Comparison of ENCODE assay signal across 20 cellular contexts in the genomic region with DNA sequence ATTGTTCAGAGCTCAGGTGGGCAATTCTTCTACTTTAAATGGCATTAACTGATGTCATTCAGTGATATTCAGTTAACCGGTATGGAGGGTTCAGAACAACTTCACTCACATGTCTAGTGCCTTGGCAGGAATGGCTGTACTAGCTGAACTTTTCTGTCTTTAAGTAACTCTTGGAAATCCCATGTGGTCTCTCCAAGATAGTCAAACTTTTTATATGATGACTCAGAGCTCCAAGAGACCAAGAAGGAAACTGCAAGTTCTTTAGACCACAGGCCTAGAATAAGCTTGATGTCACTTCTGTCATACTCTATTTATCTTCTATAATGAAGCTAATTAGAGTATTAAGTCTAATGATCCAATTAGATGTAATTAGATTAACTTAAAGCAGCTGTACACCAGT. TPM values are rescaled to one million over a fixed set of nuclear protein-coding genes. Genes with fewer than 3 reads are reported as not detected.
DNase-seq lines count a peak whose midpoint lies in the region; ATAC-seq and TF ChIP-seq lines count a peak whose summit lies in the region.
"Had no signal": no experiment of that assay in that cellular context is flagged by ENCODE, and none has a peak within 500 bp of the region (broad histone marks: within the 10 kb centered on the region; RNA-seq: fewer than 3 reads in every experiment).

No MANE protein-coding gene starts in this region.

- H2AFZ ChIP-seq in mesenchymal stem cell (ENCODE audit: low read depth, low read length), result no peak overlapping the region

- no peak overlapping the region for H2BK120ac ChIP-seq in mesenchymal stem cell (ENCODE audit: low read depth, low read length)

- H4K8ac ChIP-seq in mesenchymal stem cell (ENCODE audit: low read length), result no peak overlapping the region

- no peak overlapping the region for H3K18ac ChIP-seq in mesenchymal stem cell (ENCODE audit: low read depth in 1 of 2, low read length in 2 of 2)

- H3K27ac ChIP-seq in brain microvascular endothelial cell (no peak overlapping the region), mesenchymal stem cell (ENCODE audit: low read length, poor library complexity, severe bottlenecking) (no peak overlapping the region)
- H3K27ac ChIP-seq: BLaER1, colonic mucosa, heart left ventricle, tibial nerve had no signal

- H3K9me3 ChIP-seq in mesenchymal stem cell (ENCODE audit: control insufficient read depth, low read length), result peaks cover 11% of the 10 kb centered on the region
- H3K9me3 ChIP-seq: colonic mucosa, heart left ventricle, tibial nerve had no signal

- H4K91ac ChIP-seq in mesenchymal stem cell (ENCODE audit: low read length), result no peak overlapping the region

- no peak overlapping the region for H3K4me2 ChIP-seq in mesenchymal stem cell (ENCODE audit: low read length, poor library complexity, severe bottlenecking)
- H3K4me2 ChIP-seq: BLaER1 had no signal

- TF ChIP-seq CTCF in brain microvascular endothelial cell (IDR thresholded peaks at IDR 0.05; ENCODE audit: low read depth, low read length, missing control alignments), result no peak

- H3K4me3 ChIP-seq in brain microvascular endothelial cell (ENCODE audit: low read depth, low read length) (no peak overlapping the region), mesenchymal stem cell (ENCODE audit: insufficient read depth in 1 of 2, low read depth in 1 of 2, low read length in 2 of 2) (no peak overlapping the region)
- H3K4me3 ChIP-seq: BLaER1, colonic mucosa, heart left ventricle, tibial nerve had no signal

- H3K23ac ChIP-seq in mesenchymal stem cell (ENCODE audit: low read length in 2 of 2), result no peak overlapping the region

- H2BK15ac ChIP-seq in mesenchymal stem cell (ENCODE audit: low read depth, poor library complexity, severe bottlenecking), result no peak overlapping the region

- no peak overlapping the region for H2AK5ac ChIP-seq in mesenchymal stem cell (ENCODE audit: low read length, severe bottlenecking)

- no peak overlapping the region for H3K4ac ChIP-seq in mesenchymal stem cell (ENCODE audit: low read depth in 1 of 2, low read length in 2 of 2)

- no peaks in the 10 kb centered on the region for H3K4me1 ChIP-seq in mesenchymal stem cell (ENCODE audit: control insufficient read depth, insufficient read depth, low read depth, low read length)
- H3K4me1 ChIP-seq: BLaER1, colonic mucosa, heart left ventricle, tibial nerve had no signal

- in situ Hi-C loops in brain microvascular endothelial cell (cut with HindIII; ENCODE audit: low pct_ligation_motif_present, low sequenced_read_pairs), result no loop called here

- H3K36me3 ChIP-seq in brain microvascular endothelial cell (replicated peaks) (no peaks in the 10 kb centered on the region), mesenchymal stem cell (ENCODE audit: control insufficient read depth in 1 of 2, insufficient read depth in 2 of 2, low read depth in 1 of 2, low read length in 2 of 2) (no peaks in the 10 kb centered on the region)
- H3K36me3 ChIP-seq: BLaER1, colonic mucosa, heart left ventricle, tibial nerve had no signal

- H2BK5ac ChIP-seq in mesenchymal stem cell (ENCODE audit: low read depth, low read length, poor library complexity, severe bottlenecking), result no peak overlapping the region

- no peaks in the 10 kb centered on the region for H3K27me3 ChIP-seq in brain microvascular endothelial cell (replicated peaks)
- H3K27me3 ChIP-seq in mesenchymal stem cell (ENCODE audit: control insufficient read depth in 1 of 2, insufficient read depth in 1 of 2, low read length in 2 of 2), result peaks cover 0 to 4% of the 10 kb centered on the region in 2 experiments
- H3K27me3 ChIP-seq: colonic mucosa, heart left ventricle had no signal

- ATAC-seq in GM18502 (IDR thresholded peaks at IDR 0.05; ENCODE audit: poor library complexity, unreplicated experiment) (peak; percentile 72), HG03565 (IDR thresholded peaks at IDR 0.05; ENCODE audit: unreplicated experiment) (peak; percentile 59), GM21360 (IDR thresholded peaks at IDR 0.05; ENCODE audit: unreplicated experiment) (no peak), HG03095 (IDR thresholded peaks at IDR 0.05; ENCODE audit: unreplicated experiment) (no peak)
- ATAC-seq: heart left ventricle; natural killer cell treated with Interleukin-12 subunit alpha and Interleukin-12 subunit beta and Interleukin-15 and Interleukin-18, amount 100 ng/mL, for 72 hours had no signal

- no peak overlapping the region for H3K9ac ChIP-seq in mesenchymal stem cell (ENCODE audit: low read length)
- H3K9ac ChIP-seq: BLaER1 had no signal

- DNase-seq in brain microvascular endothelial cell (peak; percentile 40), mesenchymal stem cell (peak; percentile 72), HK-2 (ENCODE audit: unreplicated experiment) (no peak)
- DNase-seq: activated CD8-positive, alpha-beta memory T cell treated with anti-CD3 and anti-CD28 coated beads for 24 hours; activated effector memory CD4-positive, alpha-beta T cell treated with Interleukin-2 at 50 U/mL for 16 hours; anterior cingulate cortex; colonic mucosa; GF-D8; H9; heart left ventricle; mesendoderm; NCI-H1930; Right ventricle myocardium superior had no signal

- no CpG with 5 or more reads among the region's 1 CpG for WGBS in mesenchymal stem cell

- H2BK12ac ChIP-seq in mesenchymal stem cell (ENCODE audit: low read length in 2 of 2), result no peak overlapping the region

- no peaks in the 10 kb centered on the region for H3K79me1 ChIP-seq in mesenchymal stem cell (replicated peaks; ENCODE audit: low read length, poor library complexity, severe bottlenecking)

- no peak overlapping the region for H3K14ac ChIP-seq in mesenchymal stem cell (ENCODE audit: low read length in 2 of 2)

RNA-seq across cellular contexts. Expression of a gene that starts 24.9 kb away (rescaled TPM):
- 0.06 TPM for polyA plus RNA-seq in mesenchymal stem cell (2013, experiment 1 of 2)
- polyA plus RNA-seq in mesenchymal stem cell (2013, experiment 2 of 2), result 0.03 TPM

Comparison
In these comparisons a context has a peak if more than half of its experiments do, and no peak if none do; other contexts are left out.
1. ATAC-seq: peak in GM18502 (single experiment) and HG03565 (single experiment); none in GM21360 (single experiment) and HG03095 (single experiment).